28 cellular contexts compared by ENCODE assay signal in genomic region chr19:12751635-12752034, GRCh38. TPM values are rescaled to one million over a fixed set of nuclear protein-coding genes. Genes with fewer than 3 reads are reported as not detected.
A peak's percentile ranks its signal among the peaks of the same experiment; 100 is the strongest.
DNase-seq lines count a peak whose midpoint lies in the region; ATAC-seq, FAIRE-seq and TF ChIP-seq lines count a peak whose summit lies in the region.
"Had no signal": no experiment of that assay in that cellular context is flagged by ENCODE, and none has a peak within 500 bp of the region (broad histone marks: within the 10 kb centered on the region; RNA-seq: fewer than 3 reads in every experiment).

BEST2 (plus strand) TSS chr19:12751791; CDS start chr19:12752593, 802 bp downstream.

- FAIRE-seq in K562 (lab: Jason Lieb, UNC): no peak
- FAIRE-seq: colon, GM12891 had no signal

- peaks cover 4% of the 10 kb centered on the region; the same call in 1 of the 2 replicates for H3K4me1 ChIP-seq in HUES6 (ENCODE audit: control insufficient read depth, insufficient read depth, low read length)
- peaks cover 0 to 30% of the 10 kb centered on the region in 2 experiments; a peak in 3 of 5 replicates for H3K4me1 ChIP-seq in K562 (replicated peaks in 1 of 2; ENCODE audit: control insufficient read depth in 2 of 2, insufficient read depth in 2 of 2, low read length in 2 of 2)
- peaks cover 20% of the 10 kb centered on the region for H3K4me1 ChIP-seq in suprapubic skin
- peaks cover 0 to 8% (median 0%) of the 10 kb centered on the region in 6 donors for H3K4me1 ChIP-seq in spleen
- H3K4me1 ChIP-seq: left ventricle myocardium inferior had no signal

- no peak for TF ChIP-seq RAD21 in K562 (CRISPR knock-in tag; conservative IDR thresholded peaks at IDR 0.05 in 1 of 2, IDR thresholded peaks at IDR 0.05 in 1 of 2)

- in situ Hi-C loops in K562 (cut with MboI): no loop called here

- CTCF ChIA-PET in K562 (lab: Yijun Ruan, JAX; ENCODE audit: low intra/inter-chr PET ratio): no interaction called here

- H3K4me3 ChIP-seq in HUES6 (ENCODE audit: low read depth, low read length) (peak within 1 kb of the TSS; percentile 48), K562 (no peak within 1 kb of the TSS), suprapubic skin (no peak within 1 kb of the TSS), spleen (no peak within 1 kb of the TSS)
- H3K4me3 ChIP-seq: left ventricle myocardium inferior, vagina had no signal

- H3K79me2 ChIP-seq in K562 (ENCODE audit: control insufficient read depth, insufficient read depth, low read length): no peaks in the 10 kb centered on the region

- H3K9me3 ChIP-seq in HUES6 (ENCODE audit: control insufficient read depth, insufficient read depth, low read depth, low read length): no peaks in the 10 kb centered on the region
- H3K9me3 ChIP-seq in K562 (replicated peaks; ENCODE audit: control insufficient read depth, insufficient read depth, low read depth, low read length): peaks cover 8% of the 10 kb centered on the region
- no peaks in the 10 kb centered on the region for H3K9me3 ChIP-seq in suprapubic skin
- H3K9me3 ChIP-seq in spleen: peaks cover 0 to 13% (median 11%) of the 10 kb centered on the region in 8 donors
- H3K9me3 ChIP-seq: vagina had no signal

- H2AFZ ChIP-seq in K562 (ENCODE audit: low read depth, low read length): no peak within 1 kb of the TSS

- BruUV-seq in K562 (replicated peaks; lab: Mats Ljungman, UMichigan): no TSS peak

- intact Hi-C loops in K562 (cut with micrococcal nuclease) (no loop called here), spleen (cut with DNase I; ENCODE audit: low total_unique reads) (no loop called here)

- H3K4me2 ChIP-seq in K562 (ENCODE audit: insufficient read depth, low read length): no peak within 1 kb of the TSS

- no peaks in the 10 kb centered on the region for H3K9me1 ChIP-seq in K562 (ENCODE audit: control insufficient read depth, insufficient read depth, low read length)

- POLR2A ChIA-PET in K562 (lab: Yijun Ruan, JAX): interaction anchor here (0.6 to 1.9 kb wide), 7 partner anchors 16 to 766 kb away, joined by 3 to 5 read pairs (median 3); partner anchors contain the start of gene DHPS

- H3K9ac ChIP-seq in HUES6 (ENCODE audit: low read length) (no peak within 1 kb of the TSS), K562 (ENCODE audit: insufficient read depth in 1 of 2, low read depth in 2 of 2, low read length in 2 of 2) (peak within 1 kb of the TSS in 1 of 2 experiments; percentile 72; a peak in 2 of 4 replicates)

- DNase-seq in K562 (ENCODE audit: extremely low read depth in 1 of 4, low spot score in 3 of 4): peak in 2 of 4 experiments; percentile 55
- peak; percentile 65 for DNase-seq in iPS-NIHi11 (ENCODE audit: low spot score)
- no peak for DNase-seq in suprapubic skin (ENCODE audit: low spot score in 2 of 2)
- no peak for DNase-seq in spleen
- DNase-seq: activated CD4-positive, alpha-beta T cell treated with anti-CD3 and anti-CD28 coated beads, Interleukin-2, amount 50 U/mL, for 4 hours; activated CD8-positive, alpha-beta memory T cell treated with anti-CD3 and anti-CD28 coated beads, Interleukin-2, amount 50 U/mL, for 4 hours; COR-L47; DMS79 treated with DMSO at 0.1 percent for 48 hours; immature natural killer cell; left ventricle myocardium inferior; MV-4-11; NCI-H187; NCI-H526 treated with DMSO at 0.1 percent for 48 hours; RPMI8226; stimulated activated CD4-positive, alpha-beta T cell treated with anti-CD3 and anti-CD28 coated beads, Interleukin-1b, Interleukin-23, amount 100 ng/mL, for 48 hours; WERI-Rb-1 had no signal

- H3K27me3 ChIP-seq in HUES6 (ENCODE audit: control insufficient read depth, insufficient read depth, low read length) (peaks cover 63% of the 10 kb centered on the region), K562 (ENCODE audit: control insufficient read depth in 2 of 2, insufficient read depth in 2 of 2, low read length in 2 of 2) (peaks cover 20 to 36% of the 10 kb centered on the region in 2 experiments; a peak in 3 of 5 replicates), suprapubic skin (peaks cover 8% of the 10 kb centered on the region), spleen (replicated peaks in 1 of 7) (peaks cover 0 to 66% (median 0%) of the 10 kb centered on the region in 7 donors)
- H3K27me3 ChIP-seq: vagina had no signal

- no peak for TF ChIP-seq POLR2A in K562 (conservative IDR thresholded peaks at IDR 0.05)
- TF ChIP-seq POLR2A in suprapubic skin (IDR thresholded peaks at IDR 0.05): no peak
- no peak for TF ChIP-seq POLR2A in spleen (IDR thresholded peaks at IDR 0.05)

- H3K36me3 ChIP-seq in HUES6 (ENCODE audit: control insufficient read depth, insufficient read depth, low read length) (peaks cover 15% of the 10 kb centered on the region), K562 (ENCODE audit: control insufficient read depth, insufficient read depth, low read length) (peaks cover 14% of the 10 kb centered on the region; the same call in 1 of the 3 replicates), suprapubic skin (peaks cover 18% of the 10 kb centered on the region), spleen (peaks cover 9 to 21% (median 17%) of the 10 kb centered on the region in 6 donors)

- TF ChIP-seq EP300 in K562 (IDR thresholded peaks at IDR 0.05; ENCODE audit: low read length) (no peak), suprapubic skin (IDR thresholded peaks at IDR 0.05) (no peak)

- no peak for TF ChIP-seq CTCF in K562 (IDR thresholded peaks at IDR 0.05 in 2 of 3, conservative IDR thresholded peaks at IDR 0.05 in 1 of 3; ENCODE audit: insufficient read depth in 2 of 3, low read depth in 1 of 3, low read length in 3 of 3)
- TF ChIP-seq CTCF in suprapubic skin (IDR thresholded peaks at IDR 0.05): no peak
- TF ChIP-seq CTCF in spleen (IDR thresholded peaks at IDR 0.05 in 8 of 11, conservative IDR thresholded peaks at IDR 0.05 in 3 of 11): no peak

- 4% methylated on average over 8 of the region's 14 CpGs for WGBS in K562 (ENCODE audit: insufficient coverage, low coverage, missing lambda C conversion rate)
- WGBS in suprapubic skin: 32% methylated on average over 14 of the region's 14 CpGs
- WGBS in spleen, 5 donors: 48 to 67% (median 59%) methylated on average over 14 of the region's 14 CpGs

- no peaks in the 10 kb centered on the region for H4K20me1 ChIP-seq in K562 (replicated peaks; ENCODE audit: control insufficient read depth, insufficient read depth, low read length)

- H3K27ac ChIP-seq in HUES6 (ENCODE audit: low read depth, low read length) (no peak within 1 kb of the TSS), K562 (ENCODE audit: extremely low read depth, low read depth, low read length) (no peak within 1 kb of the TSS), suprapubic skin (peak within 1 kb of the TSS; percentile 85), spleen (no peak within 1 kb of the TSS)
- H3K27ac ChIP-seq: left ventricle myocardium inferior, vagina, WERI-Rb-1 had no signal

- ATAC-seq in K562 (peak; percentile 49), GM19397 (IDR thresholded peaks at IDR 0.05; ENCODE audit: unreplicated experiment) (no peak), HG02623 (IDR thresholded peaks at IDR 0.05; ENCODE audit: unreplicated experiment) (no peak)
- ATAC-seq: activated T-helper 17 cell treated with anti-CD3 and anti-CD28 coated beads, Interleukin-2, amount 50 U/mL, for 72 hours; stimulated activated effector memory CD8-positive, alpha-beta T cell treated with anti-CD3 and anti-CD28 coated beads, Interleukin-12 subunit alpha, Interleukin-12 subunit beta, amount 100 ng/mL, for 72 hours had no signal

TF ChIP-seq in K562, 482 proteins besides CTCF, POLR2A, EP300 and RAD21 (continues in another document):
- no peak for TF ChIP-seq FOXJ3 (CRISPR knock-in tag; IDR thresholded peaks at IDR 0.05)
- no peak for TF ChIP-seq DIDO1 (tag; IDR thresholded peaks at IDR 0.05; ENCODE audit: low read depth)
- TF ChIP-seq GATAD2A (IDR thresholded peaks at IDR 0.05): no peak
- no peak for TF ChIP-seq MLX (CRISPR knock-in tag; conservative IDR thresholded peaks at IDR 0.05)
- TF ChIP-seq ELK1 (CRISPR knock-in tag; IDR thresholded peaks at IDR 0.05): no peak
- no peak for TF ChIP-seq SMAD4 (CRISPR knock-in tag; conservative IDR thresholded peaks at IDR 0.05)
- no peak for TF ChIP-seq CCNT2 (IDR thresholded peaks at IDR 0.05; ENCODE audit: borderline replicate concordance, extremely low read depth, insufficient read length, low read depth, low read length)
- no peak for TF ChIP-seq NCOA6 (IDR thresholded peaks at IDR 0.05)

RNA-seq across cellular contexts. Expression of gene BEST2, which starts in this region (rescaled TPM):
- total RNA-seq in K562 (2011; cell fraction: chromatin; rRNA removed; ENCODE audit: low replicate concordance): not detected in 2 replicates
- total RNA-seq in K562 (2011; cell fraction: nucleolus; rRNA removed): 0.33 TPM in 1 of 2 replicates, not detected in the other
- total RNA-seq in K562 (2011; cell fraction: nucleoplasm; rRNA removed): not detected in 2 replicates
- not detected in 2 replicates for total RNA-seq in K562 (2014; rRNA removed)
- not detected in 2 replicates for total RNA-seq in K562 (2014; rRNA removed; fragmentation: Illumina TruSeq; extraction: Trizol)
- total RNA-seq in K562 (2015; rRNA removed; fragmentation: Illumina TruSeq; extraction: Trizol): not detected in 2 replicates
- total RNA-seq in K562 (2021): not detected in 2 replicates
- not detected in 2 replicates for polyA plus RNA-seq in K562 (2011; rRNA removed)
- polyA plus RNA-seq in K562 (2011; cell fraction: cytosol; rRNA removed): 0.04 TPM in 1 of 2 replicates, not detected in the other
- not detected in 2 replicates for polyA plus RNA-seq in K562 (2011; cell fraction: nucleus; rRNA removed)
- polyA plus RNA-seq in K562 (2012): not detected in 2 replicates
- polyA plus RNA-seq in K562 (2014; fragmentation: Illumina TruSeq; extraction: Trizol): not detected in 2 replicates
- polyA plus RNA-seq in K562 (2014; fragmentation: Nextera tagmentation; extraction: Ambion mirVana): not detected
- polyA plus RNA-seq in K562 (2014; rRNA removed): not detected in 2 replicates
- polyA minus RNA-seq in K562 (2011; rRNA and poly(A)+ RNA removed): not detected in 2 replicates
- not detected in 2 replicates for polyA minus RNA-seq in K562 (2011; cell fraction: cytosol; rRNA and poly(A)+ RNA removed)
- polyA minus RNA-seq in K562 (2011; cell fraction: nucleus; rRNA and poly(A)+ RNA removed): not detected in 2 replicates
- 10 to 100 TPM; 18.2 to 62.0 (median 46.8) TPM for total RNA-seq in suprapubic skin
- not detected for total RNA-seq in spleen
- not detected for polyA plus RNA-seq in spleen
- total RNA-seq: activated T-helper 17 cell treated with anti-CD3 and anti-CD28 coated beads, Interleukin-2, amount 50 U/mL, for 72 hours; fibroblast of lung; left ventricle myocardium inferior; mononuclear cell; neural crest cell; progenitor cell of endocrine pancreas had no signal
- polyA plus RNA-seq: fibroblast of lung, immature natural killer cell had no signal

Comparison
In these comparisons a context has a peak if more than half of its experiments do, and no peak if none do; other contexts are left out.
1. RNA of gene BEST2 (total RNA-seq): 18.2 to 62.0 TPM in suprapubic skin; 0.33 TPM in K562 and not detected in spleen; every median in the first group is over 10 times any median in the second.
2. Peak in ATAC-seq in K562; RNA of the gene not detected or under 1 TPM.